21 cellular contexts compared by ENCODE assay signal in the genomic region with DNA sequence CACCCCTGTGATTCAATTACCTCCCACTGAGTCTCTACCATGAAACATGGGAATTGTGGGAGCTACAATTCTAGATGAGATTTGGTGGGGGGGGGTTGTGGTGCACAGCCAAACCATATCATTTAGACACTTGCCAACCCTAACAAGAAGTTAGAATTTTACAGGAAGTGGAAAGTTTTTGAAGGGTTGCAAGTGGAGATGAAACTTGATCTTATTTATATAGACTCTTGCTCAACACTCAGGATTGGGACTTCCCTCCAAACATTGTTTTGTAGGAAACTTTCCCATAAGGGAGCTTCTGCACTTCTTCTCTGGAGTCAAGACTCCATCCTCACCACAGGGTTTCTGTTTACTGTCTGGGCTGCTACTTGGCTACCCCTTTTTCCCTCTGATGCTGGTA.
DNase-seq lines count a peak whose midpoint lies in the region; ATAC-seq and TF ChIP-seq lines count a peak whose summit lies in the region.
"Had no signal": no experiment of that assay in that cellular context is flagged by ENCODE, and none has a peak within 500 bp of the region (broad histone marks: within the 10 kb centered on the region; RNA-seq: fewer than 3 reads in every experiment).

No MANE protein-coding gene starts in this region.

- DNase-seq in Daoy (ENCODE audit: low read depth), result peak; percentile 17
- DNase-seq in RPMI7951 (ENCODE audit: low read depth), result peak; percentile 84
- DNase-seq in fibroblast of gingiva (ENCODE audit: low read depth), result peak; percentile 54
- DNase-seq in osteocyte (ENCODE audit: extremely low spot score, unreplicated experiment), result no peak
- DNase-seq in HFFc6, result no peak
- DNase-seq: ACHN; activated naive CD8-positive, alpha-beta T cell treated with anti-CD3 and anti-CD28 coated beads, Interleukin-2, amount 10 ng/mL, durations not matched to agents 7 days and 5 days; kidney; mesendoderm; MV-4-11; naive thymus-derived CD4-positive, alpha-beta T cell; NCI-H69; pancreas; right cardiac atrium; stimulated activated CD8-positive, alpha-beta memory T cell treated with anti-CD3 and anti-CD28 coated beads, Interleukin-4, amount 100 ng/mL, for 48 hours; upper lobe of left lung had no signal

- peak overlapping the region; percentile 77 for H3K27ac Mint-ChIP-seq in osteocyte (ENCODE audit: unreplicated experiment)
- no peak overlapping the region for H3K27ac Mint-ChIP-seq in HFFc6
- H3K27ac Mint-ChIP-seq: activated naive CD8-positive, alpha-beta T cell treated with anti-CD3 and anti-CD28 coated beads, Interleukin-2, amount 10 ng/mL, durations not matched to agents 7 days and 5 days; dendritic cell treated with granulocyte-macrophage colony-stimulating factor and Interleukin-4, amounts not matched to agents 40 ng/mL and 50 ng/mL, for 4 days; naive thymus-derived CD4-positive, alpha-beta T cell had no signal

- no peak overlapping the region for H3K4me3 Mint-ChIP-seq in osteocyte (ENCODE audit: unreplicated experiment)
- no peak overlapping the region for H3K4me3 Mint-ChIP-seq in HFFc6
- H3K4me3 Mint-ChIP-seq: activated naive CD8-positive, alpha-beta T cell treated with anti-CD3 and anti-CD28 coated beads, Interleukin-2, amount 10 ng/mL, durations not matched to agents 7 days and 5 days; dendritic cell treated with granulocyte-macrophage colony-stimulating factor and Interleukin-4, amounts not matched to agents 40 ng/mL and 50 ng/mL, for 4 days; naive thymus-derived CD4-positive, alpha-beta T cell had no signal

- peaks cover 6% of the 10 kb centered on the region for H3K36me3 Mint-ChIP-seq in osteocyte (ENCODE audit: unreplicated experiment)
- H3K36me3 Mint-ChIP-seq in HFFc6 (ENCODE audit: low read depth), result peaks cover 27% of the 10 kb centered on the region
- H3K36me3 Mint-ChIP-seq: activated naive CD8-positive, alpha-beta T cell treated with anti-CD3 and anti-CD28 coated beads, Interleukin-2, amount 10 ng/mL, durations not matched to agents 7 days and 5 days had no signal

- H3K27me3 Mint-ChIP-seq in osteocyte (ENCODE audit: unreplicated experiment) (no peaks in the 10 kb centered on the region), HFFc6 (ENCODE audit: insufficient read depth) (no peaks in the 10 kb centered on the region)
- H3K27me3 Mint-ChIP-seq: activated naive CD8-positive, alpha-beta T cell treated with anti-CD3 and anti-CD28 coated beads, Interleukin-2, amount 10 ng/mL, durations not matched to agents 7 days and 5 days; dendritic cell treated with granulocyte-macrophage colony-stimulating factor and Interleukin-4, amounts not matched to agents 40 ng/mL and 50 ng/mL, for 4 days; naive thymus-derived CD4-positive, alpha-beta T cell had no signal

- H3K4me1 Mint-ChIP-seq in osteocyte (ENCODE audit: unreplicated experiment) (peaks cover 52% of the 10 kb centered on the region), HFFc6 (ENCODE audit: low read depth) (peaks cover 27% of the 10 kb centered on the region)
- H3K4me1 Mint-ChIP-seq: activated naive CD8-positive, alpha-beta T cell treated with anti-CD3 and anti-CD28 coated beads, Interleukin-2, amount 10 ng/mL, durations not matched to agents 7 days and 5 days had no signal

- TF ChIP-seq CTCF in osteocyte (IDR thresholded peaks at IDR 0.05) (no peak), HFFc6 (IDR thresholded peaks at IDR 0.05) (no peak)

- no peak for ATAC-seq in GM21381 (IDR thresholded peaks at IDR 0.05; ENCODE audit: unreplicated experiment)
- ATAC-seq in HG02610 (IDR thresholded peaks at IDR 0.05; ENCODE audit: unreplicated experiment), result no peak
- no peak for ATAC-seq in GM21576 (IDR thresholded peaks at IDR 0.05; ENCODE audit: unreplicated experiment)
- ATAC-seq: naive thymus-derived CD4-positive, alpha-beta T cell; pancreas; right cardiac atrium; SK-N-SH treated with all-trans-retinoic acid at 6 μM for 48 hours had no signal

- peaks cover 26% of the 10 kb centered on the region for H3K9me3 Mint-ChIP-seq in osteocyte (ENCODE audit: unreplicated experiment)
- peaks cover 18% of the 10 kb centered on the region for H3K9me3 Mint-ChIP-seq in HFFc6

Comparison
In these comparisons a context has a peak if more than half of its experiments do, and no peak if none do; other contexts are left out.
1. DNase-seq: peak in Daoy (single experiment), RPMI7951 (single experiment) and fibroblast of gingiva (single experiment); none in osteocyte (single experiment) and HFFc6 (single experiment).